Comparison of ENCODE assay signal across 20 cellular contexts in genomic region chrX:149152941-149153340, GRCh38.
DNase-seq lines count a peak whose midpoint lies in the region; ATAC-seq, FAIRE-seq and TF ChIP-seq lines count a peak whose summit lies in the region.
"Had no signal": no experiment of that assay in that cellular context is flagged by ENCODE, and none has a peak within 500 bp of the region (broad histone marks: within the 10 kb centered on the region; RNA-seq: fewer than 3 reads in every experiment).

No MANE protein-coding gene starts in this region.

- H3K27ac ChIP-seq in GM23248 (peak overlapping the region; percentile 60), GM12878 (ENCODE audit: control insufficient read depth, insufficient read depth) (no peak overlapping the region)
- H3K27ac ChIP-seq: C4-2B, KMS-11, SJCRH30 had no signal

- no peaks in the 10 kb centered on the region for H3K4me1 Mint-ChIP-seq in activated CD8-positive, alpha-beta T cell treated with anti-CD3 and anti-CD28 coated beads for 36 hours (ENCODE audit: low read depth)
- no peaks in the 10 kb centered on the region for H3K4me1 Mint-ChIP-seq in natural killer cell

- no peak for TF ChIP-seq RAD21 in GM12878 (IDR thresholded peaks at IDR 0.05; ENCODE audit: insufficient read depth, low read depth, low read length)

- POLR2A ChIA-PET in GM12878 (lab: Charles Lee), result interaction anchor here (1.2 to 1.9 kb wide), 4 partner anchors 45 to 239 kb away, joined by 3 to 9 read pairs (median 5); no protein-coding TSS in a partner anchor
- POLR2A ChIA-PET in activated CD8-positive, alpha-beta T cell treated with anti-CD3 and anti-CD28 coated beads for 36 hours (lab: Charles Lee), result no interaction called here

- H2AFZ ChIP-seq in GM23248, result no peak overlapping the region
- H2AFZ ChIP-seq in GM12878 (ENCODE audit: control insufficient read depth, low read depth, low read length), result no peak overlapping the region

- ATAC-seq in GM12878 (peak; percentile 62), natural killer cell (no peak), HG03469 (IDR thresholded peaks at IDR 0.05; ENCODE audit: unreplicated experiment) (no peak)
- no peak for ATAC-seq in activated CD8-positive, alpha-beta T cell treated with anti-CD3 and anti-CD28 coated beads for 36 hours
- ATAC-seq: PC-3 had no signal

- TF ChIP-seq POLR2A in GM12878 (IDR thresholded peaks at IDR 0.05; ENCODE audit: low read depth, low read length), result no peak

- RAD21 ChIA-PET in GM12878 (lab: Charles Lee; ENCODE audit: unreplicated experiment), result interaction anchor here (0.7 to 4.7 kb wide), 11 partner anchors 9 to 149 kb away, joined by 3 to 55 read pairs (median 5); no protein-coding TSS in a partner anchor

- peaks cover 15% of the 10 kb centered on the region for H3K4me1 ChIP-seq in GM23248 (ENCODE audit: insufficient read depth)
- H3K4me1 ChIP-seq in GM12878 (ENCODE audit: control insufficient read depth, insufficient read depth, low read length), result no peaks in the 10 kb centered on the region
- peaks cover 16% of the 10 kb centered on the region for H3K4me1 ChIP-seq in skeletal muscle satellite cell (ENCODE audit: control insufficient read depth, insufficient read depth, low read length)
- H3K4me1 ChIP-seq: SJCRH30 had no signal

- no peak overlapping the region for H3K4me3 Mint-ChIP-seq in activated CD8-positive, alpha-beta T cell treated with anti-CD3 and anti-CD28 coated beads for 36 hours
- no peak overlapping the region for H3K4me3 Mint-ChIP-seq in natural killer cell
- H3K4me3 Mint-ChIP-seq: HFFc6 had no signal

- H3K36me3 Mint-ChIP-seq in activated CD8-positive, alpha-beta T cell treated with anti-CD3 and anti-CD28 coated beads for 36 hours (ENCODE audit: low read depth), result no peaks in the 10 kb centered on the region
- no peaks in the 10 kb centered on the region for H3K36me3 Mint-ChIP-seq in natural killer cell

- H3K4me3 ChIP-seq in GM23248 (no peak overlapping the region), GM12878 (no peak overlapping the region), epithelial cell of esophagus (ENCODE audit: low read length) (no peak overlapping the region), skeletal muscle satellite cell (ENCODE audit: low read length) (peak overlapping the region; percentile 37)
- H3K4me3 ChIP-seq: SJCRH30 had no signal

- no peaks in the 10 kb centered on the region for H3K9me3 Mint-ChIP-seq in activated CD8-positive, alpha-beta T cell treated with anti-CD3 and anti-CD28 coated beads for 36 hours
- no peaks in the 10 kb centered on the region for H3K9me3 Mint-ChIP-seq in natural killer cell
- H3K9me3 Mint-ChIP-seq: HFFc6 had no signal

- no peak for FAIRE-seq in GM12878 (lab: Jason Lieb, UNC)
- FAIRE-seq: D721Med had no signal

- H3K36me3 ChIP-seq in GM23248 (ENCODE audit: low read depth), result no peaks in the 10 kb centered on the region
- H3K36me3 ChIP-seq in GM12878 (ENCODE audit: control insufficient read depth in 2 of 2, insufficient read depth in 2 of 2, low read length in 1 of 2), result no peaks in the 10 kb centered on the region
- H3K36me3 ChIP-seq in skeletal muscle satellite cell (ENCODE audit: insufficient read depth, low read length), result no peaks in the 10 kb centered on the region
- H3K36me3 ChIP-seq: SJCRH30 had no signal

- peaks cover 1% of the 10 kb centered on the region for H3K27me3 Mint-ChIP-seq in activated CD8-positive, alpha-beta T cell treated with anti-CD3 and anti-CD28 coated beads for 36 hours
- H3K27me3 Mint-ChIP-seq in natural killer cell (ENCODE audit: low read depth in 2 of 2), result no peaks in the 10 kb centered on the region

- 18 to 26% methylated on average over 3 of the region's 3 CpGs for WGBS in GM23248 (ENCODE audit: low coverage in 1 of 2, low lambda C conversion rate in 2 of 2, missing lambda C conversion rate in 2 of 2), 2 experiments
- 0% methylated on average over 3 of the region's 3 CpGs for WGBS in GM12878 (ENCODE audit: insufficient coverage, insufficient replicate concordance, low lambda C conversion rate, missing lambda C conversion rate)

- H3K27ac Mint-ChIP-seq in activated CD8-positive, alpha-beta T cell treated with anti-CD3 and anti-CD28 coated beads for 36 hours, result no peak overlapping the region
- H3K27ac Mint-ChIP-seq in natural killer cell, result no peak overlapping the region
- H3K27ac Mint-ChIP-seq: HFFc6 had no signal

- H3K9ac ChIP-seq in GM23248, result no peak overlapping the region
- no peak overlapping the region for H3K9ac ChIP-seq in GM12878 (ENCODE audit: control insufficient read depth, insufficient read depth, low read length)
- peak overlapping the region; percentile 71 for H3K9ac ChIP-seq in skeletal muscle satellite cell (ENCODE audit: low read depth, low read length)
- H3K9ac ChIP-seq: KMS-11 had no signal

- H3K9me3 ChIP-seq in GM23248 (ENCODE audit: low read depth), result no peaks in the 10 kb centered on the region
- no peaks in the 10 kb centered on the region; the same call in 2 of the 3 replicates for H3K9me3 ChIP-seq in GM12878 (replicated peaks; ENCODE audit: control insufficient read depth, insufficient read depth, low read length)
- no peaks in the 10 kb centered on the region for H3K9me3 ChIP-seq in skeletal muscle satellite cell (replicated peaks; ENCODE audit: low read length)
- H3K9me3 ChIP-seq: SJCRH30 had no signal

- DNase-seq in GM23248 (peak; percentile 30), GM12878 (ENCODE audit: low read depth, low spot score) (no peak), epithelial cell of esophagus (ENCODE audit: low read depth) (peak; percentile 60), natural killer cell (no peak)
- no peak for DNase-seq in activated CD8-positive, alpha-beta T cell treated with anti-CD3 and anti-CD28 coated beads for 36 hours
- DNase-seq: DMS79, H7, HFFc6, NCI-H1048, NCI-H1436, NCI-H1930, NCI-H345, NCI-H524 treated with DMSO at 0.1 percent for 48 hours, PC-3, SJCRH30 had no signal

- H3F3A ChIP-seq in GM23248 (ENCODE audit: insufficient read depth), result no peaks in the 10 kb centered on the region; the same call in 1 of the 2 replicates

- H3K27me3 ChIP-seq in GM23248 (replicated peaks; ENCODE audit: insufficient read depth) (no peaks in the 10 kb centered on the region), GM12878 (replicated peaks in 1 of 2; ENCODE audit: control insufficient read depth in 2 of 2, insufficient read depth in 2 of 2, low read length in 1 of 2) (no peaks in the 10 kb centered on the region), skeletal muscle satellite cell (ENCODE audit: control insufficient read depth, insufficient read depth, low read length) (no peaks in the 10 kb centered on the region)
- H3K27me3 ChIP-seq: SJCRH30 had no signal

- intact Hi-C loops in GM12878 (cut with micrococcal nuclease; ENCODE audit: unreplicated experiment), result loop anchor here (1.0 kb wide), 1 partner anchor 46 kb away; no protein-coding TSS in a partner anchor
- intact Hi-C loops in activated CD8-positive, alpha-beta T cell treated with anti-CD3 and anti-CD28 coated beads for 36 hours (cut with micrococcal nuclease), result no loop called here
- intact Hi-C loops in natural killer cell (cut with micrococcal nuclease), result no loop called here

- no peaks in the 10 kb centered on the region for H3K79me2 ChIP-seq in GM23248 (ENCODE audit: insufficient read depth)
- H3K79me2 ChIP-seq in GM12878 (ENCODE audit: control insufficient read depth, insufficient read depth, low read length), result no peaks in the 10 kb centered on the region

- in situ Hi-C loops in GM23248 (cut with MboI), result no loop called here
- in situ Hi-C loops in GM12878 (cut with MboI), result no loop called here

- CTCF ChIA-PET in GM12878 (lab: Yijun Ruan, JAX), result interaction anchor here (1.1 to 1.5 kb wide), 4 partner anchors 11 to 319 kb away, joined by 3 to 4 read pairs (median 4); no protein-coding TSS in a partner anchor
- CTCF ChIA-PET in activated CD8-positive, alpha-beta T cell treated with anti-CD3 and anti-CD28 coated beads for 36 hours (lab: Charles Lee), result no interaction called here

- no TSS peak for BruUV-seq in GM12878 (replicated peaks; lab: Mats Ljungman, UMichigan)

- no peak for TF ChIP-seq CTCF in GM12878 (IDR thresholded peaks at IDR 0.05 in 2 of 3, conservative IDR thresholded peaks at IDR 0.05 in 1 of 3; ENCODE audit: control insufficient read depth in 2 of 3, extremely low read depth in 1 of 3, insufficient read depth in 1 of 3, low read depth in 3 of 3, low read length in 3 of 3)
- TF ChIP-seq CTCF in epithelial cell of esophagus (IDR thresholded peaks at IDR 0.05; ENCODE audit: insufficient read depth, low read depth, low read length, missing control alignments), result no peak
- TF ChIP-seq CTCF in activated CD8-positive, alpha-beta T cell treated with anti-CD3 and anti-CD28 coated beads for 36 hours (IDR thresholded peaks at IDR 0.05), result no peak
- no peak for TF ChIP-seq CTCF in natural killer cell (IDR thresholded peaks at IDR 0.05)

- SMC1A ChIA-PET in GM12878 (lab: Charles Lee; ENCODE audit: uncharacterized antibody, unreplicated experiment), result interaction anchor here (0.7 to 8.0 kb wide), 15 partner anchors 10 to 268 kb away, joined by 3 to 77 read pairs (median 5); no protein-coding TSS in a partner anchor

- H3K9me2 ChIP-seq in GM23248 (ENCODE audit: insufficient read depth), result no peaks in the 10 kb centered on the region

- no peak overlapping the region for H3K4me2 ChIP-seq in GM23248 (ENCODE audit: unreplicated experiment)
- H3K4me2 ChIP-seq in GM12878 (ENCODE audit: control insufficient read depth, insufficient read depth), result no peak overlapping the region
- H3K4me2 ChIP-seq in skeletal muscle satellite cell (ENCODE audit: low read length), result peak overlapping the region; percentile 61
- H3K4me2 ChIP-seq: KMS-11 had no signal

- H4K20me1 ChIP-seq in GM23248 (ENCODE audit: insufficient read depth), result no peaks in the 10 kb centered on the region
- H4K20me1 ChIP-seq in GM12878 (ENCODE audit: control insufficient read depth, insufficient read depth), result no peaks in the 10 kb centered on the region

- TF ChIP-seq EP300 in GM12878 (IDR thresholded peaks at IDR 0.05; ENCODE audit: borderline replicate concordance in 1 of 2, control insufficient read depth in 1 of 2, low read depth in 2 of 2, low read length in 2 of 2), result no peak

TF ChIP-seq in GM12878, 131 proteins besides CTCF, POLR2A, EP300 and RAD21:
- no peak for TF ChIP-seq PML (IDR thresholded peaks at IDR 0.05; ENCODE audit: low read length)
- TF ChIP-seq MTA2 (IDR thresholded peaks at IDR 0.05; ENCODE audit: low read depth), result peak; percentile 30; the same call in 1 of the 2 replicates

Comparison
In these comparisons a context has a peak if more than half of its experiments do, and no peak if none do; other contexts are left out.
1. DNase-seq: peak in GM23248 (single experiment) and epithelial cell of esophagus (single experiment); none in GM12878 (single experiment), activated CD8-positive, alpha-beta T cell treated with anti-CD3 and anti-CD28 coated beads for 36 hours (single experiment) and natural killer cell (single experiment).